ENCODE assay signal across 9 cellular contexts in genomic region chr6:149454405-149454848, GRCh38. TPM values are rescaled to one million over a fixed set of nuclear protein-coding genes. Genes with fewer than 3 reads are reported as not detected.
DNase-seq lines count a peak whose midpoint lies in the region; ATAC-seq and TF ChIP-seq lines count a peak whose summit lies in the region.
"Had no signal": no experiment of that assay in that cellular context is flagged by ENCODE, and none has a peak within 500 bp of the region (broad histone marks: within the 10 kb centered on the region; RNA-seq: fewer than 3 reads in every experiment).

No MANE protein-coding gene starts in this region.

- H2AFZ ChIP-seq in osteoblast (ENCODE audit: low read length) = no peak overlapping the region

- no peak overlapping the region for H3K27ac Mint-ChIP-seq in activated CD4-positive, alpha-beta T cell treated with anti-CD3 and anti-CD28 coated beads, Interleukin-2, amount 10 ng/mL, durations not matched to agents 7 days and 5 days
- H3K27ac Mint-ChIP-seq in activated CD4-positive, alpha-beta T cell treated with anti-CD3 and anti-CD28 coated beads for 36 hours = no peak overlapping the region
- H3K27ac Mint-ChIP-seq in glutamatergic neuron (ENCODE audit: unreplicated experiment) = no peak overlapping the region

- POLR2A ChIA-PET in activated CD4-positive, alpha-beta T cell treated with anti-CD3 and anti-CD28 coated beads, Interleukin-2, amount 10 ng/mL, durations not matched to agents 7 days and 5 days (lab: Charles Lee) = no interaction called here
- POLR2A ChIA-PET in activated CD4-positive, alpha-beta T cell treated with anti-CD3 and anti-CD28 coated beads for 36 hours (lab: Charles Lee) = interaction anchor here (0.6 kb wide), 1 partner anchor 92 kb away, joined by 3 read pairs; no protein-coding TSS in a partner anchor

- no peak for ATAC-seq in activated CD4-positive, alpha-beta T cell treated with anti-CD3 and anti-CD28 coated beads for 36 hours
- ATAC-seq: activated naive CD4-positive, alpha-beta T cell treated with anti-CD3 and anti-CD28 coated beads, Interleukin-2, amount 50 U/mL, for 72 hours had no signal

- no peaks in the 10 kb centered on the region for H4K20me1 ChIP-seq in osteoblast (ENCODE audit: insufficient read depth, low read length)

- H3K27me3 Mint-ChIP-seq in activated CD4-positive, alpha-beta T cell treated with anti-CD3 and anti-CD28 coated beads, Interleukin-2, amount 10 ng/mL, durations not matched to agents 7 days and 5 days = no peaks in the 10 kb centered on the region
- H3K27me3 Mint-ChIP-seq in activated CD4-positive, alpha-beta T cell treated with anti-CD3 and anti-CD28 coated beads for 36 hours = no peaks in the 10 kb centered on the region
- H3K27me3 Mint-ChIP-seq in glutamatergic neuron (ENCODE audit: unreplicated experiment) = peaks cover 17% of the 10 kb centered on the region

- H3K9me3 Mint-ChIP-seq in activated CD4-positive, alpha-beta T cell treated with anti-CD3 and anti-CD28 coated beads, Interleukin-2, amount 10 ng/mL, durations not matched to agents 7 days and 5 days = no peaks in the 10 kb centered on the region
- H3K9me3 Mint-ChIP-seq in activated CD4-positive, alpha-beta T cell treated with anti-CD3 and anti-CD28 coated beads for 36 hours (ENCODE audit: low read depth) = no peaks in the 10 kb centered on the region
- peaks cover 7% of the 10 kb centered on the region for H3K9me3 Mint-ChIP-seq in glutamatergic neuron (ENCODE audit: unreplicated experiment)
- H3K9me3 Mint-ChIP-seq: activated naive CD4-positive, alpha-beta T cell treated with anti-CD3 and anti-CD28 coated beads, Interleukin-2, amount 50 U/mL, for 72 hours had no signal

- peak overlapping the region; percentile 10 for H3K4me2 ChIP-seq in osteoblast (ENCODE audit: insufficient read depth, low read length)

- intact Hi-C loops in activated CD4-positive, alpha-beta T cell treated with anti-CD3 and anti-CD28 coated beads for 36 hours (cut with DNase I, micrococcal nuclease) = no loop called here

- peaks cover 17% of the 10 kb centered on the region for H3K27me3 ChIP-seq in osteoblast (ENCODE audit: insufficient read depth, low read length)

- no peak overlapping the region for H3K4me3 Mint-ChIP-seq in activated CD4-positive, alpha-beta T cell treated with anti-CD3 and anti-CD28 coated beads, Interleukin-2, amount 10 ng/mL, durations not matched to agents 7 days and 5 days
- no peak overlapping the region for H3K4me3 Mint-ChIP-seq in activated CD4-positive, alpha-beta T cell treated with anti-CD3 and anti-CD28 coated beads for 36 hours
- no peak overlapping the region for H3K4me3 Mint-ChIP-seq in glutamatergic neuron (ENCODE audit: unreplicated experiment)

- DNase-seq in DMS 273 (lab: John Stamatoyannopoulos, UW; ENCODE audit: unreplicated experiment) (peak; percentile 84), RPMI8226 (peak; percentile 78), fibroblast of mammary gland (ENCODE audit: low read depth) (peak; percentile 96), osteoblast (ENCODE audit: insufficient read length, low spot score, missing footprints) (peak; percentile 100), NCI-H446 treated with DMSO at 0.1 percent for 48 hours (lab: John Stamatoyannopoulos, UW) (no peak), glutamatergic neuron (no peak)
- no peak for DNase-seq in activated CD4-positive, alpha-beta T cell treated with anti-CD3 and anti-CD28 coated beads, Interleukin-2, amount 10 ng/mL, durations not matched to agents 7 days and 5 days
- no peak for DNase-seq in activated CD4-positive, alpha-beta T cell treated with anti-CD3 and anti-CD28 coated beads for 36 hours

- H3K36me3 ChIP-seq in osteoblast (ENCODE audit: insufficient read depth, low read length) = no peaks in the 10 kb centered on the region

- H3K9me3 ChIP-seq in osteoblast (ENCODE audit: low read depth, low read length) = no peaks in the 10 kb centered on the region

- H3K4me1 Mint-ChIP-seq in activated CD4-positive, alpha-beta T cell treated with anti-CD3 and anti-CD28 coated beads, Interleukin-2, amount 10 ng/mL, durations not matched to agents 7 days and 5 days = peaks cover 3% of the 10 kb centered on the region
- peaks cover 18% of the 10 kb centered on the region for H3K4me1 Mint-ChIP-seq in activated CD4-positive, alpha-beta T cell treated with anti-CD3 and anti-CD28 coated beads for 36 hours
- no peaks in the 10 kb centered on the region for H3K4me1 Mint-ChIP-seq in glutamatergic neuron (ENCODE audit: low read depth, unreplicated experiment)

- peaks cover 7% of the 10 kb centered on the region for H3K36me3 Mint-ChIP-seq in activated CD4-positive, alpha-beta T cell treated with anti-CD3 and anti-CD28 coated beads, Interleukin-2, amount 10 ng/mL, durations not matched to agents 7 days and 5 days (ENCODE audit: low read depth)
- H3K36me3 Mint-ChIP-seq in activated CD4-positive, alpha-beta T cell treated with anti-CD3 and anti-CD28 coated beads for 36 hours (ENCODE audit: low read depth) = peaks cover 56% of the 10 kb centered on the region
- H3K36me3 Mint-ChIP-seq in glutamatergic neuron (ENCODE audit: unreplicated experiment) = no peaks in the 10 kb centered on the region

- TF ChIP-seq CTCF in fibroblast of mammary gland (conservative IDR thresholded peaks at IDR 0.05; ENCODE audit: control insufficient read depth, insufficient read depth, low read depth, low read length) = no peak
- TF ChIP-seq CTCF in osteoblast (IDR thresholded peaks at IDR 0.05; ENCODE audit: extremely low read depth, low read depth, low read length) = no peak
- TF ChIP-seq CTCF in glutamatergic neuron (IDR thresholded peaks at IDR 0.05; ENCODE audit: partially characterized antibody, unreplicated experiment) = no peak

- H3K4me3 ChIP-seq in fibroblast of mammary gland (ENCODE audit: control insufficient read depth, low read depth, low read length) = no peak overlapping the region
- no peak overlapping the region for H3K4me3 ChIP-seq in osteoblast (ENCODE audit: insufficient read depth, low read length)

- no peaks in the 10 kb centered on the region for H3K79me2 ChIP-seq in osteoblast (ENCODE audit: insufficient read depth, low read length)

- H3K27ac ChIP-seq in osteoblast (ENCODE audit: low read depth, low read length) = no peak overlapping the region

- CTCF ChIA-PET in activated CD4-positive, alpha-beta T cell treated with anti-CD3 and anti-CD28 coated beads, Interleukin-2, amount 10 ng/mL, durations not matched to agents 7 days and 5 days (lab: Charles Lee) = interaction anchor here (0.7 to 1.7 kb wide), 3 partner anchors 9 to 74 kb away, joined by 3 to 5 read pairs (median 3); no protein-coding TSS in a partner anchor
- CTCF ChIA-PET in activated CD4-positive, alpha-beta T cell treated with anti-CD3 and anti-CD28 coated beads for 36 hours (lab: Charles Lee) = interaction anchor here (0.7 to 1.8 kb wide), 3 partner anchors 18 to 426 kb away, joined by 3 to 4 read pairs (median 3); no protein-coding TSS in a partner anchor

- peaks cover 19% of the 10 kb centered on the region for H3K4me1 ChIP-seq in osteoblast (ENCODE audit: insufficient read depth, low read length)

RNA-seq across cellular contexts. Expression of gene ZC3H12D, which starts 30.4 kb away (rescaled TPM):
- total RNA-seq in osteoblast = under 0.01 and 0.29 TPM in 2 replicates
- total RNA-seq in activated CD4-positive, alpha-beta T cell treated with anti-CD3 and anti-CD28 coated beads, Interleukin-2, amount 10 ng/mL, durations not matched to agents 7 days and 5 days = 10 to 100 TPM; 10.7 to 16.5 TPM
- 10 to 100 TPM; 72.2 to 89.9 TPM for total RNA-seq in activated CD4-positive, alpha-beta T cell treated with anti-CD3 and anti-CD28 coated beads for 36 hours
- 48.7 TPM for total RNA-seq in glutamatergic neuron (ENCODE audit: unreplicated experiment)

RNA-seq across cellular contexts. Expression of gene SUMO4, which starts 54.4 kb away (rescaled TPM):
- total RNA-seq in osteoblast (3.5 and 3.6 TPM in 2 replicates), glutamatergic neuron (ENCODE audit: unreplicated experiment) (1.3 TPM)
- total RNA-seq in activated CD4-positive, alpha-beta T cell treated with anti-CD3 and anti-CD28 coated beads, Interleukin-2, amount 10 ng/mL, durations not matched to agents 7 days and 5 days = 10 to 100 TPM in 1 of 2 experiments, 1 to 10 TPM in 1; 7.9 to 10.2 TPM
- 1 to 10 TPM; 4.7 to 5.3 TPM for total RNA-seq in activated CD4-positive, alpha-beta T cell treated with anti-CD3 and anti-CD28 coated beads for 36 hours

Comparison
In these comparisons a context has a peak if more than half of its experiments do, and no peak if none do; other contexts are left out.
1. DNase-seq: peak in DMS 273 (single experiment), RPMI8226 (single experiment), fibroblast of mammary gland (single experiment) and osteoblast (single experiment); none in NCI-H446 treated with DMSO at 0.1 percent for 48 hours (single experiment), activated CD4-positive, alpha-beta T cell treated with anti-CD3 and anti-CD28 coated beads, Interleukin-2, amount 10 ng/mL, durations not matched to agents 7 days and 5 days (single experiment), activated CD4-positive, alpha-beta T cell treated with anti-CD3 and anti-CD28 coated beads for 36 hours (single experiment) and glutamatergic neuron (single experiment).